Comparison of ENCODE assay signal across 19 cellular contexts in genomic region chr12:80154261-80154660, GRCh38. TPM values are rescaled to one million over a fixed set of nuclear protein-coding genes. Genes with fewer than 3 reads are reported as not detected.
DNase-seq lines count a peak whose midpoint lies in the region; FAIRE-seq and TF ChIP-seq lines count a peak whose summit lies in the region.
"Had no signal": no experiment of that assay in that cellular context is flagged by ENCODE, and none has a peak within 500 bp of the region (broad histone marks: within the 10 kb centered on the region; RNA-seq: fewer than 3 reads in every experiment).

No MANE protein-coding gene starts in this region.

- H3K79me2 ChIP-seq in PC-9 (ENCODE audit: low read depth) (no peaks in the 10 kb centered on the region), fibroblast of lung (ENCODE audit: control insufficient read depth, insufficient read depth, low read length) (no peaks in the 10 kb centered on the region)
- H3K79me2 ChIP-seq: parathyroid adenoma had no signal

- CTCF ChIA-PET in PC-9 (lab: Charles Lee), result no interaction called here

- no peaks in the 10 kb centered on the region for H3K36me3 ChIP-seq in PC-9 (ENCODE audit: low read depth)
- no peaks in the 10 kb centered on the region for H3K36me3 ChIP-seq in fibroblast of lung (ENCODE audit: control insufficient read depth, insufficient read depth, low read length)
- H3K36me3 ChIP-seq: gastrocnemius medialis, tibial nerve had no signal

- TF ChIP-seq POLR2A in H54 (IDR thresholded peaks at IDR 0.05; ENCODE audit: low read depth, low read length) (no peak), GM12892 (IDR thresholded peaks at IDR 0.05; ENCODE audit: low read depth, low read length) (no peak)

- peaks cover 19% of the 10 kb centered on the region for H3K9me3 ChIP-seq in PC-9 (ENCODE audit: insufficient read depth, low read depth)
- no peaks in the 10 kb centered on the region for H3K9me3 ChIP-seq in fibroblast of lung (ENCODE audit: control insufficient read depth, insufficient read depth, low read depth, low read length)
- H3K9me3 ChIP-seq: gastrocnemius medialis, tibial nerve had no signal

- peak; percentile 15 for FAIRE-seq in H54 (lab: Jason Lieb, UNC)
- no peak for FAIRE-seq in GM12892 (lab: Jason Lieb, UNC)

- H3K4me1 ChIP-seq in PC-9 (replicated peaks; ENCODE audit: insufficient read depth), result peaks cover 28% of the 10 kb centered on the region
- H3K4me1 ChIP-seq in fibroblast of lung (ENCODE audit: control insufficient read depth, extremely low read depth, insufficient read depth, low read length), result no peaks in the 10 kb centered on the region
- H3K4me1 ChIP-seq: gastrocnemius medialis, parathyroid adenoma, tibial nerve had no signal

- intact Hi-C loops in PC-9 (cut with micrococcal nuclease; ENCODE audit: unreplicated experiment), result no loop called here

- H3K9me2 ChIP-seq in PC-9 (ENCODE audit: insufficient read depth), result no peaks in the 10 kb centered on the region

- H3K4me2 ChIP-seq in PC-9 (0 out of 2 replicates have a peak overlapping the region, but pooled peaks have one; percentile 4), fibroblast of lung (ENCODE audit: extremely low read depth, insufficient read depth, low read length) (no peak overlapping the region)

- DNase-seq in EL, result peak; percentile 8
- no peak for DNase-seq in H54 (ENCODE audit: insufficient read length, low spot score)
- DNase-seq in PC-9, result peak in 1 of 2 experiments; percentile 68
- peak; percentile 22 to 39 for DNase-seq in fibroblast of lung (ENCODE audit: low read depth in 2 of 2)
- no peak for DNase-seq in GM12892 (ENCODE audit: insufficient read length)
- no peak for DNase-seq in NAMALWA (ENCODE audit: low spot score)
- DNase-seq in DMS79 (lab: John Stamatoyannopoulos, UW), result no peak
- DNase-seq in NCI-H2171 treated with DMSO at 0.1 percent for 48 hours (lab: John Stamatoyannopoulos, UW), result no peak
- DNase-seq: activated CD4-positive, alpha-beta T cell treated with anti-CD3 and anti-CD28 coated beads, Interleukin-2, amount 50 U/mL, for 1 hour; activated naive CD8-positive, alpha-beta T cell treated with anti-CD3 and anti-CD28 coated beads, Interleukin-2, amount 10 ng/mL, durations not matched to agents 7 days and 5 days; activated T-cell treated with anti-CD3 and anti-CD28 coated beads, Interleukin-2, amount 50 U/mL, for 24 hours; AML-193; effector memory CD8-positive, alpha-beta T cell; gastrocnemius medialis; left ventricle myocardium superior; NCI-H1694 treated with DMSO at 0.1 percent for 48 hours had no signal

- no peaks in the 10 kb centered on the region for H4K20me1 ChIP-seq in PC-9 (ENCODE audit: insufficient read depth)
- H4K20me1 ChIP-seq in fibroblast of lung (ENCODE audit: control insufficient read depth, extremely low read depth, insufficient read depth, low read length), result no peaks in the 10 kb centered on the region

- H3K27ac ChIP-seq in PC-9, result no peak overlapping the region
- no peak overlapping the region for H3K27ac ChIP-seq in fibroblast of lung (ENCODE audit: insufficient read depth, low read length)
- H3K27ac ChIP-seq: gastrocnemius medialis, parathyroid adenoma, SK-N-MC, tibial nerve had no signal

- H2AFZ ChIP-seq in PC-9 (no peak overlapping the region), fibroblast of lung (ENCODE audit: low read length) (no peak overlapping the region)
- H2AFZ ChIP-seq: parathyroid adenoma had no signal

- no peaks in the 10 kb centered on the region for H3F3A ChIP-seq in PC-9 (ENCODE audit: insufficient read depth, low read depth)

- POLR2A ChIA-PET in PC-9 (lab: Charles Lee; ENCODE audit: unreplicated experiment), result interaction anchor here (0.6 kb wide), 3 partner anchors 16 to 218 kb away, joined by 4 to 9 read pairs (median 6); no protein-coding TSS in a partner anchor

- BruUV-seq in PC-9 (replicated peaks; lab: Mats Ljungman, UMichigan), result no TSS peak

- H3K9ac ChIP-seq in fibroblast of lung (ENCODE audit: insufficient read depth, low read length), result no peak overlapping the region
- H3K9ac ChIP-seq: parathyroid adenoma had no signal

- no peaks in the 10 kb centered on the region for H3K27me3 ChIP-seq in PC-9 (ENCODE audit: insufficient read depth, low read depth)
- H3K27me3 ChIP-seq in fibroblast of lung (ENCODE audit: control insufficient read depth, insufficient read depth, low read length), result no peaks in the 10 kb centered on the region
- H3K27me3 ChIP-seq: gastrocnemius medialis, tibial nerve had no signal

- H3K4me3 ChIP-seq in PC-9 (no peak overlapping the region), fibroblast of lung (replicated peaks in 1 of 4; ENCODE audit: control extremely low read depth in 1 of 4, insufficient read depth in 1 of 4, low read depth in 3 of 4, low read length in 4 of 4) (no peak overlapping the region)
- H3K4me3 ChIP-seq: gastrocnemius medialis, SK-N-MC, tibial nerve had no signal

- TF ChIP-seq CTCF in PC-9 (conservative IDR thresholded peaks at IDR 0.05) (no peak), fibroblast of lung (conservative IDR thresholded peaks at IDR 0.05 in 1 of 2, IDR thresholded peaks at IDR 0.05 in 1 of 2; ENCODE audit: low read depth in 1 of 2, low read length in 2 of 2) (no peak)

RNA-seq across cellular contexts. Expression of gene OTOGL, which starts 54.9 kb away (rescaled TPM):
- total RNA-seq in PC-9 (2021) (not detected in 2 replicates), fibroblast of lung (under 0.01 and 0.17 TPM in 2 replicates)
- 0.08 and 0.15 TPM in 2 replicates for polyA plus RNA-seq in fibroblast of lung
- 0.03 and 0.07 TPM in 2 replicates for polyA plus RNA-seq in fibroblast of lung (2012)
- polyA minus RNA-seq in fibroblast of lung (ENCODE audit: low replicate concordance), result not detected in 2 replicates
- 0.04 TPM for polyA plus RNA-seq in GM12892 (2012; ENCODE audit: missing spikeins)
- total RNA-seq: activated naive CD8-positive, alpha-beta T cell treated with anti-CD3 and anti-CD28 coated beads, Interleukin-2, amount 10 ng/mL, durations not matched to agents 7 days and 5 days had no signal

Comparison
In these comparisons a context has a peak if more than half of its experiments do, and no peak if none do; other contexts are left out.
1. DNase-seq: peak in EL (single experiment) and fibroblast of lung (2 of 2); none in H54 (single experiment), GM12892 (single experiment), NAMALWA (single experiment), DMS79 (single experiment) and NCI-H2171 treated with DMSO at 0.1 percent for 48 hours (single experiment).